Comparison of ENCODE assay signal across 32 cellular contexts in genomic region chr7:114933665-114934064, GRCh38. TPM values are rescaled to one million over a fixed set of nuclear protein-coding genes. Genes with fewer than 3 reads are reported as not detected.
DNase-seq lines count a peak whose midpoint lies in the region; ATAC-seq and TF ChIP-seq lines count a peak whose summit lies in the region.
"Had no signal": no experiment of that assay in that cellular context is flagged by ENCODE, and none has a peak within 500 bp of the region (broad histone marks: within the 10 kb centered on the region; RNA-seq: fewer than 3 reads in every experiment).

No MANE protein-coding gene starts in this region.

- no peaks in the 10 kb centered on the region for H3K9me2 ChIP-seq in DOHH2 (replicated peaks; ENCODE audit: control insufficient read depth, low read length)

- H3K4me1 Mint-ChIP-seq in activated CD4-positive, alpha-beta memory T cell treated with anti-CD3 and anti-CD28 coated beads for 36 hours (ENCODE audit: low read depth): peaks cover 47% of the 10 kb centered on the region
- peaks cover 35% of the 10 kb centered on the region for H3K4me1 Mint-ChIP-seq in activated CD4-positive, alpha-beta memory T cell treated with anti-CD3 and anti-CD28 coated beads, Interleukin-2, amount 10 ng/mL, durations not matched to agents 7 days and 5 days
- peaks cover 50% of the 10 kb centered on the region for H3K4me1 Mint-ChIP-seq in T-helper 17 cell
- H3K4me1 Mint-ChIP-seq in stimulated activated effector memory CD8-positive, alpha-beta T cell treated with anti-CD3 and anti-CD28 coated beads, Interleukin-12 subunit alpha, Interleukin-12 subunit beta, amount 100 ng/mL, for 72 hours: peaks cover 60% of the 10 kb centered on the region
- H3K4me1 Mint-ChIP-seq: endodermal cell had no signal

- H3K27me3 ChIP-seq in DOHH2 (ENCODE audit: control insufficient read depth, low read length): no peaks in the 10 kb centered on the region
- H3K27me3 ChIP-seq: ascending aorta, cardiac muscle cell, colonic mucosa, heart right ventricle, suprapubic skin, uterus had no signal

- ATAC-seq in T-helper 17 cell: no peak
- ATAC-seq in stimulated activated effector memory CD8-positive, alpha-beta T cell treated with anti-CD3 and anti-CD28 coated beads, Interleukin-12 subunit alpha, Interleukin-12 subunit beta, amount 100 ng/mL, for 72 hours: no peak
- ATAC-seq in HG02642 (IDR thresholded peaks at IDR 0.05; ENCODE audit: poor library complexity, unreplicated experiment): no peak
- no peak for ATAC-seq in GM18870 (IDR thresholded peaks at IDR 0.05; ENCODE audit: unreplicated experiment)
- ATAC-seq: activated CD4-positive, alpha-beta T cell treated with anti-CD3 and anti-CD28 coated beads for 36 hours; activated CD8-positive, alpha-beta memory T cell treated with anti-CD3 and anti-CD28 coated beads, Interleukin-2, amount 10 ng/mL, durations not matched to agents 7 days and 5 days; esophagus mucosa; heart right ventricle; right cardiac atrium; SK-N-SH treated with all-trans-retinoic acid at 6 μM for 48 hours had no signal

- no peaks in the 10 kb centered on the region for H4K20me1 ChIP-seq in DOHH2 (ENCODE audit: control insufficient read depth, insufficient read depth, low read depth, low read length)

- CTCF ChIA-PET in activated CD4-positive, alpha-beta memory T cell treated with anti-CD3 and anti-CD28 coated beads for 36 hours (lab: Charles Lee): interaction anchor here (1.6 kb wide), 1 partner anchor 9 kb away, joined by 5 read pairs; no protein-coding TSS in a partner anchor
- CTCF ChIA-PET in activated CD4-positive, alpha-beta memory T cell treated with anti-CD3 and anti-CD28 coated beads, Interleukin-2, amount 10 ng/mL, durations not matched to agents 7 days and 5 days (lab: Charles Lee): no interaction called here

- peaks cover 4% of the 10 kb centered on the region for H3K36me3 Mint-ChIP-seq in activated CD4-positive, alpha-beta memory T cell treated with anti-CD3 and anti-CD28 coated beads for 36 hours
- peaks cover 33% of the 10 kb centered on the region for H3K36me3 Mint-ChIP-seq in activated CD4-positive, alpha-beta memory T cell treated with anti-CD3 and anti-CD28 coated beads, Interleukin-2, amount 10 ng/mL, durations not matched to agents 7 days and 5 days (ENCODE audit: low read depth)
- no peaks in the 10 kb centered on the region for H3K36me3 Mint-ChIP-seq in T-helper 17 cell (ENCODE audit: low read depth)
- peaks cover 25% of the 10 kb centered on the region for H3K36me3 Mint-ChIP-seq in stimulated activated effector memory CD8-positive, alpha-beta T cell treated with anti-CD3 and anti-CD28 coated beads, Interleukin-12 subunit alpha, Interleukin-12 subunit beta, amount 100 ng/mL, for 72 hours

- POLR2A ChIA-PET in activated CD4-positive, alpha-beta memory T cell treated with anti-CD3 and anti-CD28 coated beads for 36 hours (lab: Charles Lee): interaction anchor here (4.6 kb wide), 1 partner anchor 11 kb away, joined by 26 read pairs; the partner anchor contains the start of gene MDFIC
- POLR2A ChIA-PET in activated CD4-positive, alpha-beta memory T cell treated with anti-CD3 and anti-CD28 coated beads, Interleukin-2, amount 10 ng/mL, durations not matched to agents 7 days and 5 days (lab: Charles Lee): interaction anchor here (1.4 to 7.0 kb wide), 4 partner anchors 10 to 76 kb away, joined by 4 to 81 read pairs (median 5); partner anchors contain the start of gene MDFIC

- no peaks in the 10 kb centered on the region for H3F3A ChIP-seq in DOHH2 (ENCODE audit: control insufficient read depth, insufficient read depth)

- no peak overlapping the region for H3K4me3 Mint-ChIP-seq in activated CD4-positive, alpha-beta memory T cell treated with anti-CD3 and anti-CD28 coated beads for 36 hours
- H3K4me3 Mint-ChIP-seq in activated CD4-positive, alpha-beta memory T cell treated with anti-CD3 and anti-CD28 coated beads, Interleukin-2, amount 10 ng/mL, durations not matched to agents 7 days and 5 days: no peak overlapping the region
- H3K4me3 Mint-ChIP-seq in T-helper 17 cell: peak overlapping the region; percentile 69
- no peak overlapping the region for H3K4me3 Mint-ChIP-seq in stimulated activated effector memory CD8-positive, alpha-beta T cell treated with anti-CD3 and anti-CD28 coated beads, Interleukin-12 subunit alpha, Interleukin-12 subunit beta, amount 100 ng/mL, for 72 hours
- H3K4me3 Mint-ChIP-seq: activated CD4-positive, alpha-beta T cell treated with anti-CD3 and anti-CD28 coated beads for 36 hours; endodermal cell had no signal

- H3K4me2 ChIP-seq in DOHH2 (ENCODE audit: low read length): peak overlapping the region; percentile 7

- peaks cover 59% of the 10 kb centered on the region for H3K4me1 ChIP-seq in DOHH2 (ENCODE audit: control insufficient read depth, low read length)
- H3K4me1 ChIP-seq: colonic mucosa, HAP-1 had no signal

- no peak overlapping the region for H3K4me3 ChIP-seq in DOHH2 (ENCODE audit: low read length)
- H3K4me3 ChIP-seq: ascending aorta, cardiac muscle cell, colonic mucosa, HAP-1, heart right ventricle, suprapubic skin, uterus had no signal

- no peak for DNase-seq in activated CD4-positive, alpha-beta memory T cell treated with anti-CD3 and anti-CD28 coated beads for 36 hours
- no peak for DNase-seq in activated CD4-positive, alpha-beta memory T cell treated with anti-CD3 and anti-CD28 coated beads, Interleukin-2, amount 10 ng/mL, durations not matched to agents 7 days and 5 days
- DNase-seq in T-helper 17 cell: no peak
- DNase-seq in stimulated activated effector memory CD8-positive, alpha-beta T cell treated with anti-CD3 and anti-CD28 coated beads, Interleukin-12 subunit alpha, Interleukin-12 subunit beta, amount 100 ng/mL, for 72 hours (ENCODE audit: low spot score in 2 of 2): no peak
- no peak for DNase-seq in NOMO-1 treated with dmso at 0.1 percent for 144 hours (lab: John Stamatoyannopoulos, UW; ENCODE audit: unreplicated experiment)
- DNase-seq: 8988T; activated CD4-positive, alpha-beta T cell treated with anti-CD3 and anti-CD28 coated beads for 36 hours; activated CD8-positive, alpha-beta memory T cell treated with anti-CD3 and anti-CD28 coated beads, Interleukin-2, amount 10 ng/mL, durations not matched to agents 7 days and 5 days; activated naive CD4-positive, alpha-beta T cell treated with anti-CD3 and anti-CD28 coated beads, Interleukin-2, amount 50 U/mL, for 16 hours; colonic mucosa; DMS153; endodermal cell; foreskin melanocyte; heart right ventricle; KG1; NCI-H1417 treated with DMSO at 0.1 percent for 48 hours; NCI-H446; posterior cingulate gyrus; stimulated activated CD4-positive, alpha-beta T cell treated with anti-CD3 and anti-CD28 coated beads, Interleukin-2, amount 100 ng/mL, for 48 hours; T-helper 2 cell; uterus had no signal

- H3K27me3 Mint-ChIP-seq in activated CD4-positive, alpha-beta memory T cell treated with anti-CD3 and anti-CD28 coated beads for 36 hours: no peaks in the 10 kb centered on the region
- no peaks in the 10 kb centered on the region for H3K27me3 Mint-ChIP-seq in activated CD4-positive, alpha-beta memory T cell treated with anti-CD3 and anti-CD28 coated beads, Interleukin-2, amount 10 ng/mL, durations not matched to agents 7 days and 5 days
- no peaks in the 10 kb centered on the region for H3K27me3 Mint-ChIP-seq in T-helper 17 cell
- H3K27me3 Mint-ChIP-seq: activated CD4-positive, alpha-beta T cell treated with anti-CD3 and anti-CD28 coated beads for 36 hours; activated CD8-positive, alpha-beta memory T cell treated with anti-CD3 and anti-CD28 coated beads, Interleukin-2, amount 10 ng/mL, durations not matched to agents 7 days and 5 days had no signal

- H3K9me3 ChIP-seq in DOHH2 (ENCODE audit: control insufficient read depth, insufficient read depth, low read length) (no peaks in the 10 kb centered on the region), T-helper 17 cell (ENCODE audit: control insufficient read depth, low read length, poor library complexity, severe bottlenecking) (no peaks in the 10 kb centered on the region)
- H3K9me3 ChIP-seq: ascending aorta, colonic mucosa, HAP-1, heart right ventricle, suprapubic skin, uterus had no signal

- no peaks in the 10 kb centered on the region for H3K36me3 ChIP-seq in DOHH2 (ENCODE audit: control insufficient read depth, low read length)
- H3K36me3 ChIP-seq: ascending aorta, cardiac muscle cell, colonic mucosa, HAP-1, heart right ventricle, suprapubic skin, uterus had no signal

- TF ChIP-seq CTCF in DOHH2 (IDR thresholded peaks at IDR 0.05; ENCODE audit: low read depth, low read length, poor library complexity, severe bottlenecking): no peak

- H3K27ac Mint-ChIP-seq in activated CD4-positive, alpha-beta memory T cell treated with anti-CD3 and anti-CD28 coated beads for 36 hours: peak overlapping the region; percentile 1
- no peak overlapping the region for H3K27ac Mint-ChIP-seq in activated CD4-positive, alpha-beta memory T cell treated with anti-CD3 and anti-CD28 coated beads, Interleukin-2, amount 10 ng/mL, durations not matched to agents 7 days and 5 days
- H3K27ac Mint-ChIP-seq in T-helper 17 cell: no peak overlapping the region
- peak overlapping the region; percentile 18 for H3K27ac Mint-ChIP-seq in stimulated activated effector memory CD8-positive, alpha-beta T cell treated with anti-CD3 and anti-CD28 coated beads, Interleukin-12 subunit alpha, Interleukin-12 subunit beta, amount 100 ng/mL, for 72 hours
- H3K27ac Mint-ChIP-seq: endodermal cell had no signal

- H3K9me3 Mint-ChIP-seq in activated CD4-positive, alpha-beta memory T cell treated with anti-CD3 and anti-CD28 coated beads for 36 hours: no peaks in the 10 kb centered on the region
- no peaks in the 10 kb centered on the region for H3K9me3 Mint-ChIP-seq in activated CD4-positive, alpha-beta memory T cell treated with anti-CD3 and anti-CD28 coated beads, Interleukin-2, amount 10 ng/mL, durations not matched to agents 7 days and 5 days
- no peaks in the 10 kb centered on the region for H3K9me3 Mint-ChIP-seq in stimulated activated effector memory CD8-positive, alpha-beta T cell treated with anti-CD3 and anti-CD28 coated beads, Interleukin-12 subunit alpha, Interleukin-12 subunit beta, amount 100 ng/mL, for 72 hours
- H3K9me3 Mint-ChIP-seq: endodermal cell had no signal

- intact Hi-C loops in activated CD4-positive, alpha-beta memory T cell treated with anti-CD3 and anti-CD28 coated beads for 36 hours (cut with micrococcal nuclease): loop anchor here (5.0 kb wide), 1 partner anchor 214 kb away; no protein-coding TSS in a partner anchor

- peaks cover 54% of the 10 kb centered on the region for H3K79me2 ChIP-seq in DOHH2 (ENCODE audit: control insufficient read depth, low read length)

- H3K27ac ChIP-seq in DOHH2 (ENCODE audit: low read depth, low read length): no peak overlapping the region
- H3K27ac ChIP-seq: ascending aorta, cardiac muscle cell, colonic mucosa, suprapubic skin had no signal

RNA-seq across cellular contexts. Expression of gene MDFIC, which starts 11.8 kb away (rescaled TPM):
- 10 to 100 TPM; 78.0 to 82.3 TPM for total RNA-seq in activated CD4-positive, alpha-beta memory T cell treated with anti-CD3 and anti-CD28 coated beads for 36 hours
- total RNA-seq in activated CD4-positive, alpha-beta memory T cell treated with anti-CD3 and anti-CD28 coated beads, Interleukin-2, amount 10 ng/mL, durations not matched to agents 7 days and 5 days: 10 to 100 TPM; 85.8 to 90.7 TPM
- 100 to 1,000 TPM in 1 of 2 donors, 10 to 100 TPM in 1; 90.2 to 109 TPM for total RNA-seq in T-helper 17 cell
- total RNA-seq: HT-29 had no signal

Comparison
In these comparisons a context has a peak if more than half of its experiments do, and no peak if none do; other contexts are left out.
1. H3K27ac Mint-ChIP-seq: peak in activated CD4-positive, alpha-beta memory T cell treated with anti-CD3 and anti-CD28 coated beads for 36 hours (single experiment) and stimulated activated effector memory CD8-positive, alpha-beta T cell treated with anti-CD3 and anti-CD28 coated beads, Interleukin-12 subunit alpha, Interleukin-12 subunit beta, amount 100 ng/mL, for 72 hours (single experiment); none in activated CD4-positive, alpha-beta memory T cell treated with anti-CD3 and anti-CD28 coated beads, Interleukin-2, amount 10 ng/mL, durations not matched to agents 7 days and 5 days (single experiment) and T-helper 17 cell (single experiment).